ENCODE assay signal across 16 cellular contexts in genomic region chr10:114426476-114426875, GRCh38.
"Had no signal": no experiment of that assay in that cellular context is flagged by ENCODE, and none has a peak within 500 bp of the region (broad histone marks: within the 10 kb centered on the region; RNA-seq: fewer than 3 reads in every experiment).

No MANE protein-coding gene starts in this region.

- H3K4me3 ChIP-seq: ovary, transverse colon, vagina had no signal

- DNase-seq: activated CD4-positive, alpha-beta T cell treated with anti-CD3 and anti-CD28 coated beads for 36 hours; activated CD4-positive, alpha-beta T cell treated with anti-CD3 and anti-CD28 coated beads, Interleukin-2, amount 50 U/mL, for 48 hours; activated CD8-positive, alpha-beta memory T cell treated with anti-CD3 and anti-CD28 coated beads, Interleukin-2, amount 50 U/mL, for 48 hours; activated naive CD4-positive, alpha-beta T cell treated with Interleukin-2 at 50 U/mL for 16 hours; activated naive CD8-positive, alpha-beta T cell treated with anti-CD3 and anti-CD28 coated beads, Interleukin-2, amount 10 ng/mL, durations not matched to agents 7 days and 5 days; activated T-cell treated with anti-CD3 and anti-CD28 coated beads, Interleukin-2, amount 50 U/mL, for 4 hours; amniotic stem cell; effector CD8-positive, alpha-beta T cell; kidney; midbrain; natural killer cell; ovary; stimulated activated CD4-positive, alpha-beta T cell treated with anti-CD3 and anti-CD28 coated beads, Interleukin-4, amount 100 ng/mL, for 4 hours; T1000; transverse colon had no signal

- H3K9me3 ChIP-seq: ovary, transverse colon, vagina had no signal

- H3K4me1 ChIP-seq: transverse colon had no signal

- H3K27me3 ChIP-seq: ovary, transverse colon, vagina had no signal

- H3K27ac ChIP-seq: ovary, transverse colon, vagina had no signal

- H3K36me3 ChIP-seq: ovary, transverse colon, vagina had no signal

- ATAC-seq: activated CD4-positive, alpha-beta T cell treated with anti-CD3 and anti-CD28 coated beads for 36 hours; activated T-cell treated with anti-CD3 and anti-CD28 coated beads, Interleukin-2, amount 50 U/mL, for 4 hours; natural killer cell had no signal

- FAIRE-seq: kidney had no signal
